Comparison of ENCODE assay signal across 1 cellular context in genomic region chr4:131644619-131645018, GRCh38.
TF ChIP-seq lines count a peak whose summit lies in the region.

No MANE protein-coding gene starts in this region.

TF ChIP-seq in HCT116, 20 proteins besides CTCF, POLR2A, EP300 and RAD21 (continued from another document):
- TF ChIP-seq REST (IDR thresholded peaks at IDR 0.05; ENCODE audit: low read depth): no peak
- TF ChIP-seq SIN3A (IDR thresholded peaks at IDR 0.05; ENCODE audit: low read depth): no peak
- TF ChIP-seq FOSL1 (IDR thresholded peaks at IDR 0.05; ENCODE audit: low read depth): no peak
- no peak for TF ChIP-seq ATF3 (IDR thresholded peaks at IDR 0.05)
- TF ChIP-seq ZFX (IDR thresholded peaks at IDR 0.05): no peak
- no peak for TF ChIP-seq EGR1 (IDR thresholded peaks at IDR 0.05; ENCODE audit: low read depth)
